Comparison of ENCODE assay signal across 8 cellular contexts in the genomic region with DNA sequence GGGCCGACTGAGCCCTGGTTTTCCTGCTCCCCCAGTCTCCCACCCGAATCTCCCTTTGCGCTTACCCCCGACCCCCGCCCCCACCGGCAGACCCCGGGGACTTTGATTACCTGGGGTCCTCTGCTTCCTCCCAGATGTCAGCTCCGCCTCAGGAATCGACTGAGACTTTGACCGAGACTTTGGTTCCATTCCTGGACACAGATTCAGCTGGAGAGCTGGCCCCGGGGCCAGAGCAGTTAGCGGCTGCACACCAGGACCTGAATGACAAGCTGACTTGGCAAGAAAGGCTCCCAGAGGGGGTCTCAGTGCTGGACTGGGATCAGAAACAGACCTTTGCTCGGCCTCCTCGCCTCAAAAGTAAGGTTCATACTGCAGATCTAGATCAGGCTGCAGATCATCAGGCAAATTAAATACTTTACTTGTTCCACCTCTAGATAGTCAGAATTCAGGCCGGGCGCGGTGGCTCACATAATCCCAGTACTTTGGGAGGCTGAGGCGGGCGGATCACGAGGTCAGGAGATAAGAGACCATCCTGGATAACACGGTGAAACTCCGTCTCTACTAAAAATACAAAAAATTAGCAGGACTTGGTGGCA.
A peak's percentile ranks its signal among the peaks of the same experiment; 100 is the strongest.
DNase-seq lines count a peak whose midpoint lies in the region; ATAC-seq and TF ChIP-seq lines count a peak whose summit lies in the region.

No MANE protein-coding gene starts in this region.

- H3K4me3 Mint-ChIP-seq in CD8-positive, alpha-beta memory T cell = peak overlapping the region in 4 of 7 donors; percentile 9 to 79 (median 50)
- peak overlapping the region; percentile 39 for H3K4me3 Mint-ChIP-seq in activated CD8-positive, alpha-beta T cell treated with anti-CD3 and anti-CD28 coated beads for 36 hours

- peak overlapping the region; percentile 91 for H2AFZ ChIP-seq in parathyroid adenoma

- CTCF ChIA-PET in CD8-positive, alpha-beta memory T cell (lab: Charles Lee) = no interaction called here
- CTCF ChIA-PET in activated CD8-positive, alpha-beta T cell treated with anti-CD3 and anti-CD28 coated beads for 36 hours (lab: Charles Lee) = interaction anchor here (1.0 to 2.6 kb wide), 4 partner anchors 9 to 126 kb away, joined by 3 to 11 read pairs (median 6); no protein-coding TSS in a partner anchor

- TF ChIP-seq CTCF in activated CD8-positive, alpha-beta T cell treated with anti-CD3 and anti-CD28 coated beads for 36 hours (IDR thresholded peaks at IDR 0.05) = no peak
- TF ChIP-seq CTCF in left ventricle myocardium inferior (IDR thresholded peaks at IDR 0.05; ENCODE audit: borderline replicate concordance) = no peak
- no peak for TF ChIP-seq CTCF in parathyroid adenoma (IDR thresholded peaks at IDR 0.05)

- H3K9ac ChIP-seq in parathyroid adenoma = no peak overlapping the region

- H3K4me1 Mint-ChIP-seq in CD8-positive, alpha-beta memory T cell = peaks cover 2 to 13% (median 8%) of the 10 kb centered on the region in 3 donors
- peaks cover 11% of the 10 kb centered on the region for H3K4me1 Mint-ChIP-seq in activated CD8-positive, alpha-beta T cell treated with anti-CD3 and anti-CD28 coated beads for 36 hours (ENCODE audit: low read depth)

- H3K36me3 Mint-ChIP-seq in CD8-positive, alpha-beta memory T cell = no peaks in the 10 kb centered on the region
- H3K36me3 Mint-ChIP-seq in activated CD8-positive, alpha-beta T cell treated with anti-CD3 and anti-CD28 coated beads for 36 hours (ENCODE audit: low read depth) = no peaks in the 10 kb centered on the region

- H3K27ac Mint-ChIP-seq in CD8-positive, alpha-beta memory T cell = no peak overlapping the region
- H3K27ac Mint-ChIP-seq in activated CD8-positive, alpha-beta T cell treated with anti-CD3 and anti-CD28 coated beads for 36 hours = no peak overlapping the region

- intact Hi-C loops in activated CD8-positive, alpha-beta T cell treated with anti-CD3 and anti-CD28 coated beads for 36 hours (cut with micrococcal nuclease) = no loop called here
- intact Hi-C loops in left ventricle myocardium inferior (cut with micrococcal nuclease) = no loop called here

- no peaks in the 10 kb centered on the region for H3K36me3 ChIP-seq in CD8-positive, alpha-beta memory T cell (ENCODE audit: insufficient read depth, low read length)
- H3K36me3 ChIP-seq in left ventricle myocardium inferior (no peaks in the 10 kb centered on the region), parathyroid adenoma (ENCODE audit: control insufficient read depth, insufficient read depth, low read length) (no peaks in the 10 kb centered on the region)

- no peaks in the 10 kb centered on the region for H3K79me2 ChIP-seq in parathyroid adenoma

- peak overlapping the region; percentile 83 for H3K4me2 ChIP-seq in parathyroid adenoma (ENCODE audit: low read length)

- H3K27me3 ChIP-seq in CD8-positive, alpha-beta memory T cell (ENCODE audit: insufficient read depth, low read length, poor library complexity, severe bottlenecking) = peaks cover 15% of the 10 kb centered on the region
- H3K27me3 ChIP-seq in left ventricle myocardium inferior (ENCODE audit: low read depth) (no peaks in the 10 kb centered on the region), parathyroid adenoma (ENCODE audit: control insufficient read depth, insufficient read depth, low read length) (no peaks in the 10 kb centered on the region)

- no peak for ATAC-seq in activated CD8-positive, alpha-beta T cell treated with anti-CD3 and anti-CD28 coated beads for 36 hours
- ATAC-seq in HG03442 (IDR thresholded peaks at IDR 0.05; ENCODE audit: unreplicated experiment) (no peak), HG03175 (IDR thresholded peaks at IDR 0.05; ENCODE audit: unreplicated experiment) (no peak)

- no peak overlapping the region for H3K27ac ChIP-seq in CD8-positive, alpha-beta memory T cell (ENCODE audit: low read depth, low read length)
- H3K27ac ChIP-seq in left ventricle myocardium inferior (replicated peaks) (peak overlapping the region; percentile 16), parathyroid adenoma (no peak overlapping the region)

- no peaks in the 10 kb centered on the region for H3K9me3 ChIP-seq in CD8-positive, alpha-beta memory T cell (ENCODE audit: low read length)
- H3K9me3 ChIP-seq in left ventricle myocardium inferior (replicated peaks) (no peaks in the 10 kb centered on the region), parathyroid adenoma (ENCODE audit: control insufficient read depth, low read length) (no peaks in the 10 kb centered on the region)

- peak overlapping the region; percentile 14 for H3K4me3 ChIP-seq in CD8-positive, alpha-beta memory T cell (ENCODE audit: low read length)
- H3K4me3 ChIP-seq in left ventricle myocardium inferior (peak overlapping the region; percentile 71), parathyroid adenoma (ENCODE audit: low read depth, low read length) (peak overlapping the region; percentile 74)

- POLR2A ChIA-PET in CD8-positive, alpha-beta memory T cell (lab: Charles Lee) = no interaction called here
- POLR2A ChIA-PET in activated CD8-positive, alpha-beta T cell treated with anti-CD3 and anti-CD28 coated beads for 36 hours (lab: Charles Lee) = no interaction called here

- H3K9me3 Mint-ChIP-seq in CD8-positive, alpha-beta memory T cell = no peaks in the 10 kb centered on the region
- no peaks in the 10 kb centered on the region for H3K9me3 Mint-ChIP-seq in activated CD8-positive, alpha-beta T cell treated with anti-CD3 and anti-CD28 coated beads for 36 hours

- peaks cover 18 to 29% of the 10 kb centered on the region in 2 donors for H3K27me3 Mint-ChIP-seq in CD8-positive, alpha-beta memory T cell
- peaks cover 12% of the 10 kb centered on the region for H3K27me3 Mint-ChIP-seq in activated CD8-positive, alpha-beta T cell treated with anti-CD3 and anti-CD28 coated beads for 36 hours

- no peak for DNase-seq in CD8-positive, alpha-beta memory T cell
- no peak for DNase-seq in activated CD8-positive, alpha-beta T cell treated with anti-CD3 and anti-CD28 coated beads for 36 hours
- DNase-seq in left ventricle myocardium inferior (peak; percentile 41), NCI-H345 treated with DMSO at 0.1 percent for 48 hours (lab: John Stamatoyannopoulos, UW; ENCODE audit: unreplicated experiment) (no peak), ecto neural progenitor cell (ENCODE audit: low spot score) (no peak)

- H3K4me1 ChIP-seq in CD8-positive, alpha-beta memory T cell (ENCODE audit: insufficient read depth, low read length) = peaks cover 11% of the 10 kb centered on the region
- H3K4me1 ChIP-seq in left ventricle myocardium inferior = peaks cover 18% of the 10 kb centered on the region
- peaks cover 4% of the 10 kb centered on the region for H3K4me1 ChIP-seq in parathyroid adenoma

Comparison
In these comparisons a context has a peak if more than half of its experiments do, and no peak if none do; other contexts are left out.
1. H3K4me3 ChIP-seq: peak in every context shown above with its lines; median percentile 74 in parathyroid adenoma; 71 in left ventricle myocardium inferior; 14 in CD8-positive, alpha-beta memory T cell.